In genomic region chr12:2064078-2064507, GRCh38 we compare ENCODE assay signal across 10 cellular contexts. TPM values are rescaled to one million over a fixed set of nuclear protein-coding genes. Genes with fewer than 3 reads are reported as not detected.
A peak's percentile ranks its signal among the peaks of the same experiment; 100 is the strongest.
DNase-seq lines count a peak whose midpoint lies in the region; ATAC-seq and TF ChIP-seq lines count a peak whose summit lies in the region.
"Had no signal": no experiment of that assay in that cellular context is flagged by ENCODE, and none has a peak within 500 bp of the region (broad histone marks: within the 10 kb centered on the region; RNA-seq: fewer than 3 reads in every experiment).

No MANE protein-coding gene starts in this region.

- no peak overlapping the region for H3K27ac ChIP-seq in neural progenitor cell
- H3K27ac ChIP-seq: pancreas had no signal

- no peaks in the 10 kb centered on the region for H3K4me1 ChIP-seq in neural progenitor cell
- H3K4me1 ChIP-seq: pancreas had no signal

- no peaks in the 10 kb centered on the region for H3K36me3 ChIP-seq in neural progenitor cell
- H3K36me3 ChIP-seq: pancreas had no signal

- TF ChIP-seq CTCF in GM12864 (IDR thresholded peaks at IDR 0.05; ENCODE audit: low read depth, low read length, missing control alignments), result no peak
- TF ChIP-seq CTCF in chondrocyte (IDR thresholded peaks at IDR 0.05), result no peak
- TF ChIP-seq CTCF in neural progenitor cell (IDR thresholded peaks at IDR 0.05), result no peak

- H3K27me3 ChIP-seq in neural progenitor cell, result no peaks in the 10 kb centered on the region
- H3K27me3 ChIP-seq: pancreas had no signal

- no peaks in the 10 kb centered on the region for H3F3A ChIP-seq in neural progenitor cell (ENCODE audit: low read depth)

- peaks cover 13% of the 10 kb centered on the region for H3K36me3 Mint-ChIP-seq in chondrocyte (ENCODE audit: low read depth)
- no peaks in the 10 kb centered on the region for H3K36me3 Mint-ChIP-seq in neural progenitor cell

- H3K27me3 Mint-ChIP-seq in chondrocyte (ENCODE audit: low read depth), result no peaks in the 10 kb centered on the region
- H3K27me3 Mint-ChIP-seq in neural progenitor cell (ENCODE audit: insufficient read depth, low read depth), result peaks cover 5% of the 10 kb centered on the region

- intact Hi-C loops in sciatic nerve (cut with DNase I), result no loop called here

- H3K4me3 ChIP-seq in GM12864 (ENCODE audit: low read depth, low read length), result no peak overlapping the region
- no peak overlapping the region for H3K4me3 ChIP-seq in neural progenitor cell
- H3K4me3 ChIP-seq: pancreas had no signal

- no peaks in the 10 kb centered on the region for H3K79me2 ChIP-seq in neural progenitor cell (ENCODE audit: low read depth)

- no peak overlapping the region for H3K4me2 ChIP-seq in neural progenitor cell

- H3K9me3 Mint-ChIP-seq in chondrocyte (ENCODE audit: low read depth), result peaks cover 1% of the 10 kb centered on the region
- H3K9me3 Mint-ChIP-seq in neural progenitor cell, result peaks cover under 1% of the 10 kb centered on the region

- no peaks in the 10 kb centered on the region for H3K9me3 ChIP-seq in neural progenitor cell (ENCODE audit: low read depth)
- H3K9me3 ChIP-seq: pancreas had no signal

- H3K27ac Mint-ChIP-seq in chondrocyte (ENCODE audit: unreplicated experiment) (peak overlapping the region; percentile 6), neural progenitor cell (no peak overlapping the region)

- peaks cover 45% of the 10 kb centered on the region for H3K4me1 Mint-ChIP-seq in chondrocyte (ENCODE audit: low read depth)
- H3K4me1 Mint-ChIP-seq in neural progenitor cell, result no peaks in the 10 kb centered on the region

- H3K4me3 Mint-ChIP-seq in chondrocyte (ENCODE audit: unreplicated experiment) (no peak overlapping the region), neural progenitor cell (no peak overlapping the region)

- H4K20me1 ChIP-seq in neural progenitor cell (ENCODE audit: low read depth), result no peaks in the 10 kb centered on the region

- H2AFZ ChIP-seq in neural progenitor cell (replicated peaks), result no peak overlapping the region

- peak; percentile 21 for ATAC-seq in sciatic nerve
- ATAC-seq in HG03025 (IDR thresholded peaks at IDR 0.05; ENCODE audit: low FRiP score, unreplicated experiment), result no peak

- H3K9ac ChIP-seq in neural progenitor cell, result no peak overlapping the region

- peak; percentile 27 for DNase-seq in GM12864 (ENCODE audit: low read depth)
- peak; percentile 51 for DNase-seq in NCI-H526 treated with DMSO at 0.1 percent for 48 hours (lab: John Stamatoyannopoulos, UW)
- DNase-seq in chondrocyte (ENCODE audit: low spot score), result no peak
- DNase-seq in sciatic nerve (ENCODE audit: low spot score), result no peak
- DNase-seq in neural progenitor cell (ENCODE audit: low spot score), result no peak
- DNase-seq in NCI-H345 (lab: John Stamatoyannopoulos, UW), result no peak
- no peak for DNase-seq in HCEC 1CT
- DNase-seq: pancreas had no signal

RNA-seq across cellular contexts. Expression of gene CACNA1C, which starts 11.3 kb away (rescaled TPM):
- 27.0 to 48.5 TPM (median 27.0 TPM) in 3 replicates for total RNA-seq in chondrocyte
- total RNA-seq in sciatic nerve, result 9.0 TPM
- total RNA-seq in neural progenitor cell (ENCODE audit: low replicate concordance), result 1.2 and 2.7 TPM in 2 replicates
- total RNA-seq: bronchial epithelial cell had no signal

RNA-seq across cellular contexts. Expression of gene DCP1B, which starts 59.8 kb away (rescaled TPM):
- total RNA-seq in chondrocyte (12.2 to 15.9 TPM (median 12.7 TPM) in 3 replicates), sciatic nerve (17.7 TPM), neural progenitor cell (ENCODE audit: low replicate concordance) (20.2 and 25.8 TPM in 2 replicates)

Comparison
In these comparisons a context has a peak if more than half of its experiments do, and no peak if none do; other contexts are left out.
1. DNase-seq: peak in GM12864 (single experiment) and NCI-H526 treated with DMSO at 0.1 percent for 48 hours (single experiment); none in chondrocyte (single experiment), sciatic nerve (single experiment), neural progenitor cell (single experiment), NCI-H345 (single experiment) and HCEC 1CT (single experiment).